16 cellular contexts compared by ENCODE assay signal in genomic region chr1:198423701-198424100, GRCh38.
"Had no signal": no experiment of that assay in that cellular context is flagged by ENCODE, and none has a peak within 500 bp of the region (broad histone marks: within the 10 kb centered on the region; RNA-seq: fewer than 3 reads in every experiment).

No MANE protein-coding gene starts in this region.

- H3K9me3 Mint-ChIP-seq: stimulated activated naive CD8-positive, alpha-beta T cell treated with anti-CD3 and anti-CD28 coated beads, Interleukin-15, Interleukin-2, amounts not matched to agents 100 ng/mL and 50 ng/mL, for 24 hours had no signal

- FAIRE-seq: astrocyte had no signal

- H3K27ac Mint-ChIP-seq: stimulated activated naive CD8-positive, alpha-beta T cell treated with anti-CD3 and anti-CD28 coated beads, Interleukin-15, Interleukin-2, amounts not matched to agents 100 ng/mL and 50 ng/mL, for 24 hours had no signal

- H3K9me3 ChIP-seq: gastroesophageal sphincter, testis, upper lobe of right lung had no signal

- DNase-seq: activated CD4-positive, alpha-beta T cell treated with anti-CD3 and anti-CD28 coated beads for 4 hours; activated CD8-positive, alpha-beta memory T cell treated with anti-CD3 and anti-CD28 coated beads for 24 hours; activated naive CD4-positive, alpha-beta T cell treated with Interleukin-2 at 50 U/mL for 16 hours; caudate nucleus; effector CD4-positive, alpha-beta T cell; stimulated activated CD4-positive, alpha-beta T cell treated with anti-CD3 and anti-CD28 coated beads, Interleukin-15, amount 100 ng/mL, for 24 hours; stimulated activated CD4-positive, alpha-beta T cell treated with anti-CD3 and anti-CD28 coated beads, Interleukin-4, amount 100 ng/mL, for 24 hours; testis; upper lobe of right lung had no signal

- H3K36me3 ChIP-seq: gastroesophageal sphincter, upper lobe of right lung had no signal

- H3K27me3 Mint-ChIP-seq: stimulated activated naive CD8-positive, alpha-beta T cell treated with anti-CD3 and anti-CD28 coated beads, Interleukin-15, Interleukin-2, amounts not matched to agents 100 ng/mL and 50 ng/mL, for 24 hours had no signal

- H3K4me1 ChIP-seq: gastroesophageal sphincter, testis, upper lobe of right lung had no signal

- H3K4me3 Mint-ChIP-seq: mesothelial cell of epicardium; stimulated activated naive CD8-positive, alpha-beta T cell treated with anti-CD3 and anti-CD28 coated beads, Interleukin-15, Interleukin-2, amounts not matched to agents 100 ng/mL and 50 ng/mL, for 24 hours had no signal

- H3K4me3 ChIP-seq: coronary artery, gastroesophageal sphincter, testis, upper lobe of right lung had no signal

- H3K27ac ChIP-seq: coronary artery, epithelial cell of prostate, gastroesophageal sphincter, testis, upper lobe of right lung, VCaP had no signal

- ATAC-seq: gastroesophageal sphincter, upper lobe of right lung had no signal

- H3K27me3 ChIP-seq: gastroesophageal sphincter, testis, upper lobe of right lung had no signal
